9 cellular contexts compared by ENCODE assay signal in the genomic region with DNA sequence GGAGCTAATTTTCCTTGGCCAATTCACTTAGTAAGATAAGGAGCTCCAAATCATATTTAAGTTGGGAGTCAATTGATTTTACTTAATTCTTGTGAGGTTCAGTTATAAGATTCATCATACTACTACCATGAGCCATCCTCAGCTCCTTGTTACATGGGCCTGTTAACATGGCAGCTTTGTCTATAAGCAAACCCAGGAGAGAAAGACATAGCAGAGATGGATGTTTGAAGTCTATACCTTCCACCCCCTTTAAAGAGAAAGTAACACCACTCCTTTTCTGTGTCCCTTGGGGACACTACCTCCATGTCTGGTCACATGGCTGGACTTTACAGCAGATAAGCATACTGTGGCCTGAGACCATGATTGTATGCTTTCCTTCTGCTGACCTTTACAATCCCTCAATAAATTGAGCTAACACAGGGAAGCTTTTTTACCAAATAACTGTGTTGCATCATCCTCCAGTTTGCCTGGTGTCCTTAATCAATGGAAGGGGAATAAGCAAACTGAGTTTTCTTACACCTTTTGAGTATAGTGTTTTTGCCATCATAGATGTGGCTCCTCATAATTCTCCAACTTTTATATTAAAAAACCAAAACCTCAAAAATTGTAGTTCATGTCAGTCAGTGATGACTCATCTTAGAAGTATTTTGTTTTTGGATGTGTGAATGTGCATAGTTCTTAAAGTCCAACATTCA. TPM values are rescaled to one million over a fixed set of nuclear protein-coding genes. Genes with fewer than 3 reads are reported as not detected.
A peak's percentile ranks its signal among the peaks of the same experiment; 100 is the strongest.
DNase-seq lines count a peak whose midpoint lies in the region; ATAC-seq and TF ChIP-seq lines count a peak whose summit lies in the region.
"Had no signal": no experiment of that assay in that cellular context is flagged by ENCODE, and none has a peak within 500 bp of the region (broad histone marks: within the 10 kb centered on the region; RNA-seq: fewer than 3 reads in every experiment).

No MANE protein-coding gene starts in this region.

- H3K9me3 Mint-ChIP-seq in activated CD4-positive, alpha-beta T cell treated with anti-CD3 and anti-CD28 coated beads, Interleukin-2, amount 10 ng/mL, durations not matched to agents 24 days and 14 days: peaks cover 40% of the 10 kb centered on the region

- intact Hi-C loops in activated CD4-positive, alpha-beta T cell treated with anti-CD3 and anti-CD28 coated beads, Interleukin-2, amount 10 ng/mL, durations not matched to agents 24 days and 14 days (cut with micrococcal nuclease): no loop called here
- intact Hi-C loops in spleen (cut with DNase I; ENCODE audit: low total_unique reads) (no loop called here), upper lobe of right lung (cut with DNase I) (no loop called here)

- H3K36me3 ChIP-seq in SJSA1 (peaks cover 98% of the 10 kb centered on the region), esophagus (ENCODE audit: control insufficient read depth in 2 of 2, insufficient read depth in 2 of 2, low read length in 1 of 2) (peaks cover 31 to 40% of the 10 kb centered on the region in 2 donors), spleen (peaks cover 11 to 100% (median 94%) of the 10 kb centered on the region in 6 donors), upper lobe of right lung (peaks cover 92% of the 10 kb centered on the region)

- H3K36me3 Mint-ChIP-seq in activated CD4-positive, alpha-beta T cell treated with anti-CD3 and anti-CD28 coated beads, Interleukin-2, amount 10 ng/mL, durations not matched to agents 24 days and 14 days (ENCODE audit: low read depth): peaks cover 98% of the 10 kb centered on the region

- no peak for TF ChIP-seq CTCF in spleen (IDR thresholded peaks at IDR 0.05 in 8 of 11, conservative IDR thresholded peaks at IDR 0.05 in 3 of 11)
- TF ChIP-seq CTCF in upper lobe of right lung (IDR thresholded peaks at IDR 0.05): no peak

- ATAC-seq in upper lobe of right lung: no peak

- no peak for TF ChIP-seq POLR2A in spleen (IDR thresholded peaks at IDR 0.05)

- H3K27me3 Mint-ChIP-seq in activated CD4-positive, alpha-beta T cell treated with anti-CD3 and anti-CD28 coated beads, Interleukin-2, amount 10 ng/mL, durations not matched to agents 24 days and 14 days: no peaks in the 10 kb centered on the region

- peak overlapping the region; percentile 56 for H3K27ac ChIP-seq in SJSA1
- peak overlapping the region; percentile 8 to 28 for H3K27ac ChIP-seq in esophagus (ENCODE audit: low read depth in 2 of 2, low read length in 1 of 2)
- H3K27ac ChIP-seq in spleen: peak overlapping the region in 7 of 8 donors; percentile 47 to 97 (median 77)
- no peak overlapping the region for H3K27ac ChIP-seq in upper lobe of right lung
- H3K27ac ChIP-seq: BLaER1 had no signal

- H3K27me3 ChIP-seq in SJSA1 (replicated peaks): no peaks in the 10 kb centered on the region
- H3K27me3 ChIP-seq in esophagus (ENCODE audit: control insufficient read depth in 1 of 2, insufficient read depth in 2 of 2, low read length in 2 of 2): no peaks in the 10 kb centered on the region
- no peaks in the 10 kb centered on the region for H3K27me3 ChIP-seq in spleen (replicated peaks in 1 of 7)
- no peaks in the 10 kb centered on the region for H3K27me3 ChIP-seq in upper lobe of right lung
- H3K27me3 ChIP-seq: BLaER1 had no signal

- H3K4me3 ChIP-seq in SJSA1: no peak overlapping the region
- H3K4me3 ChIP-seq in esophagus (ENCODE audit: low read depth in 1 of 2, low read length in 2 of 2): no peak overlapping the region
- peak overlapping the region in 1 of 8 donors; percentile 45 for H3K4me3 ChIP-seq in spleen
- H3K4me3 ChIP-seq in upper lobe of right lung: no peak overlapping the region

- peaks cover 34% of the 10 kb centered on the region for H3K4me1 ChIP-seq in SJSA1 (replicated peaks)
- peaks cover 0 to 2% of the 10 kb centered on the region in 2 donors for H3K4me1 ChIP-seq in esophagus (ENCODE audit: control insufficient read depth in 2 of 2, insufficient read depth in 2 of 2, low read length in 1 of 2)
- peaks cover 0 to 59% (median 21%) of the 10 kb centered on the region in 6 donors for H3K4me1 ChIP-seq in spleen
- H3K4me1 ChIP-seq in upper lobe of right lung: peaks cover 1% of the 10 kb centered on the region

- DNase-seq in activated CD4-positive, alpha-beta T cell treated with anti-CD3 and anti-CD28 coated beads, Interleukin-2, amount 10 ng/mL, durations not matched to agents 24 days and 14 days: no peak
- no peak for DNase-seq in activated CD4-positive, alpha-beta T cell treated with anti-CD3 and anti-CD28 coated beads for 48 hours
- peak in 1 of 2 experiments; percentile 73 for DNase-seq in SJSA1 (ENCODE audit: low read depth in 1 of 2, low spot score in 2 of 2)
- DNase-seq in spleen: no peak
- DNase-seq in upper lobe of right lung: no peak
- no peak for DNase-seq in NCI-H748 (lab: John Stamatoyannopoulos, UW; ENCODE audit: unreplicated experiment)
- DNase-seq in NCI-H2171 treated with DMSO at 0.1 percent for 48 hours (lab: John Stamatoyannopoulos, UW): no peak

- H3K9me3 ChIP-seq in SJSA1 (replicated peaks): peaks cover 27% of the 10 kb centered on the region
- peaks cover 7 to 13% of the 10 kb centered on the region in 2 donors for H3K9me3 ChIP-seq in esophagus (ENCODE audit: control insufficient read depth in 2 of 2, insufficient read depth in 1 of 2, low read depth in 1 of 2, low read length in 1 of 2)
- peaks cover 12 to 62% (median 59%) of the 10 kb centered on the region in 8 donors for H3K9me3 ChIP-seq in spleen
- peaks cover 20% of the 10 kb centered on the region for H3K9me3 ChIP-seq in upper lobe of right lung

- peaks cover 55% of the 10 kb centered on the region for H3K4me1 Mint-ChIP-seq in activated CD4-positive, alpha-beta T cell treated with anti-CD3 and anti-CD28 coated beads, Interleukin-2, amount 10 ng/mL, durations not matched to agents 24 days and 14 days

- peak overlapping the region; percentile 70 for H3K4me3 Mint-ChIP-seq in activated CD4-positive, alpha-beta T cell treated with anti-CD3 and anti-CD28 coated beads, Interleukin-2, amount 10 ng/mL, durations not matched to agents 24 days and 14 days

- peak overlapping the region; percentile 81 for H3K27ac Mint-ChIP-seq in activated CD4-positive, alpha-beta T cell treated with anti-CD3 and anti-CD28 coated beads, Interleukin-2, amount 10 ng/mL, durations not matched to agents 24 days and 14 days

RNA-seq across cellular contexts. Expression of a gene that starts 9.8 kb away (rescaled TPM):
- 61.2 and 61.5 TPM in 2 replicates for total RNA-seq in activated CD4-positive, alpha-beta T cell treated with anti-CD3 and anti-CD28 coated beads, Interleukin-2, amount 10 ng/mL, durations not matched to agents 24 days and 14 days
- total RNA-seq in SJSA1 (2014; rRNA removed; shearing (Covaris generic)): 21.1 and 32.8 TPM in 2 replicates
- polyA plus RNA-seq in esophagus (1 to 10 TPM; 4.4 to 5.2 TPM), spleen (10 to 100 TPM in 1 of 3 donors, 1 to 10 TPM in 2; 5.8 to 11.9 (median 6.6) TPM)
- total RNA-seq in spleen (10 to 100 TPM; 48.0 to 68.9 (median 54.9) TPM), upper lobe of right lung (54.4 TPM)
